ENCODE assay signal across 14 cellular contexts in genomic region chr15:66898656-66899402, GRCh38.
DNase-seq lines count a peak whose midpoint lies in the region; ATAC-seq and TF ChIP-seq lines count a peak whose summit lies in the region.
"Had no signal": no experiment of that assay in that cellular context is flagged by ENCODE, and none has a peak within 500 bp of the region (broad histone marks: within the 10 kb centered on the region; RNA-seq: fewer than 3 reads in every experiment).

No MANE protein-coding gene starts in this region.

- no peak for TF ChIP-seq CTCF in Panc1 (IDR thresholded peaks at IDR 0.05)
- no peak for TF ChIP-seq CTCF in PC-3 (conservative IDR thresholded peaks at IDR 0.05; ENCODE audit: low read depth, low read length)

- peak overlapping the region; percentile 31 for H4K8ac ChIP-seq in trophoblast cell (ENCODE audit: low read depth, low read length)

- POLR2A ChIA-PET in Panc1 (lab: Charles Lee), result no interaction called here
- POLR2A ChIA-PET in PC-3 (lab: Charles Lee; ENCODE audit: unreplicated experiment), result interaction anchor here (0.6 kb wide), 1 partner anchor 38 kb away, joined by 3 read pairs; no protein-coding TSS in a partner anchor

- peaks cover 33% of the 10 kb centered on the region for H3K4me1 ChIP-seq in GM23248 (ENCODE audit: insufficient read depth)
- peaks cover 45% of the 10 kb centered on the region for H3K4me1 ChIP-seq in Panc1 (ENCODE audit: control insufficient read depth, insufficient read depth, low read length)
- peaks cover 11 to 16% of the 10 kb centered on the region in 2 experiments for H3K4me1 ChIP-seq in trophoblast cell (ENCODE audit: control insufficient read depth in 1 of 2, insufficient read depth in 2 of 2, low read length in 2 of 2)
- H3K4me1 ChIP-seq in PC-3 (ENCODE audit: insufficient read depth, low read length), result peaks cover 19% of the 10 kb centered on the region

- peak overlapping the region; percentile 2 for H4K91ac ChIP-seq in trophoblast cell (ENCODE audit: low read depth, low read length)

- no TSS peak for BruUV-seq in Panc1 (replicated peaks; lab: Mats Ljungman, UMichigan)
- BruUV-seq in PC-3 (replicated peaks; lab: Mats Ljungman, UMichigan), result no TSS peak

- H2AK5ac ChIP-seq in trophoblast cell (ENCODE audit: low read length), result no peak overlapping the region

- intact Hi-C loops in Panc1 (cut with micrococcal nuclease; ENCODE audit: unreplicated experiment), result no loop called here
- intact Hi-C loops in PC-3 (cut with micrococcal nuclease), result no loop called here

- H3K9me3 ChIP-seq in GM23248 (ENCODE audit: low read depth) (no peaks in the 10 kb centered on the region), Panc1 (ENCODE audit: control insufficient read depth, insufficient read depth, low read depth, low read length) (no peaks in the 10 kb centered on the region), trophoblast cell (ENCODE audit: insufficient read depth, low read depth, low read length) (no peaks in the 10 kb centered on the region), PC-3 (ENCODE audit: low read length) (no peaks in the 10 kb centered on the region)
- H3K9me3 ChIP-seq: SK-N-SH had no signal

- H2BK5ac ChIP-seq in trophoblast cell (ENCODE audit: low read depth, low read length, poor library complexity), result peak overlapping the region; percentile 9

- H3K79me2 ChIP-seq in GM23248 (ENCODE audit: insufficient read depth) (no peaks in the 10 kb centered on the region), trophoblast cell (ENCODE audit: control insufficient read depth, insufficient read depth, low read length, poor library complexity) (no peaks in the 10 kb centered on the region), PC-3 (ENCODE audit: low read length) (no peaks in the 10 kb centered on the region)

- H2BK120ac ChIP-seq in trophoblast cell (ENCODE audit: insufficient read depth, low read length, poor library complexity), result no peak overlapping the region

- DNase-seq in GM23248 (no peak), Panc1 (ENCODE audit: low read depth, low spot score) (no peak), iPS-NIHi7 (ENCODE audit: extremely low spot score) (peak; percentile 46), trophoblast cell (no peak), PC-3 (no peak)
- DNase-seq: DMS53, GOT3, NCI-H1417 treated with DMSO at 0.1 percent for 48 hours, NCI-H2029 treated with DMSO at 0.1 percent for 48 hours, NCI-H510A treated with DMSO at 0.1 percent for 48 hours, SK-N-SH had no signal

- ATAC-seq in Panc1 (no peak), PC-3 (no peak), GM21619 (IDR thresholded peaks at IDR 0.05; ENCODE audit: unreplicated experiment) (no peak), GM19351 (IDR thresholded peaks at IDR 0.05; ENCODE audit: unreplicated experiment) (no peak)
- ATAC-seq: GM12878 had no signal

- peaks cover 11% of the 10 kb centered on the region; the same call in 1 of the 2 replicates for H3F3A ChIP-seq in GM23248 (ENCODE audit: insufficient read depth)
- H3F3A ChIP-seq in PC-3 (ENCODE audit: low read length, unreplicated experiment), result no peaks in the 10 kb centered on the region

- H3K9me2 ChIP-seq in GM23248 (ENCODE audit: insufficient read depth), result no peaks in the 10 kb centered on the region
- H3K9me2 ChIP-seq in PC-3 (replicated peaks; ENCODE audit: low read length), result no peaks in the 10 kb centered on the region
- H3K9me2 ChIP-seq: SK-N-SH had no signal

- peaks cover 8% of the 10 kb centered on the region for H3K79me1 ChIP-seq in trophoblast cell (ENCODE audit: low read length)

- no peak overlapping the region for H3K4me3 ChIP-seq in GM23248
- H3K4me3 ChIP-seq in Panc1 (ENCODE audit: low read depth in 2 of 2, low read length in 2 of 2), result no peak overlapping the region
- no peak overlapping the region for H3K4me3 ChIP-seq in trophoblast cell (ENCODE audit: low read depth, low read length)
- no peak overlapping the region for H3K4me3 ChIP-seq in PC-3 (ENCODE audit: low read length)
- H3K4me3 ChIP-seq: GM12878 had no signal

- H3K4ac ChIP-seq in trophoblast cell (ENCODE audit: low read depth, low read length), result no peak overlapping the region

- no peak overlapping the region for H3K18ac ChIP-seq in trophoblast cell (ENCODE audit: low read length)

- in situ Hi-C loops in GM23248 (cut with MboI), result no loop called here
- in situ Hi-C loops in Panc1 (cut with HindIII; ENCODE audit: low pct_unique_long_range_greater_than_20kb, low sequenced_read_pairs), result no loop called here

- H3K27me3 ChIP-seq in GM23248 (replicated peaks; ENCODE audit: insufficient read depth) (no peaks in the 10 kb centered on the region), Panc1 (ENCODE audit: control insufficient read depth, insufficient read depth, low read length) (no peaks in the 10 kb centered on the region), trophoblast cell (ENCODE audit: insufficient read depth, low read length) (no peaks in the 10 kb centered on the region), PC-3 (ENCODE audit: low read length) (no peaks in the 10 kb centered on the region)

- H3K36me3 ChIP-seq in GM23248 (ENCODE audit: low read depth), result no peaks in the 10 kb centered on the region
- H3K36me3 ChIP-seq in Panc1 (ENCODE audit: control insufficient read depth, insufficient read depth, low read length), result no peaks in the 10 kb centered on the region
- H3K36me3 ChIP-seq in trophoblast cell (ENCODE audit: control insufficient read depth in 1 of 2, insufficient read depth in 2 of 2, low read length in 2 of 2), result no peaks in the 10 kb centered on the region
- H3K36me3 ChIP-seq in PC-3 (ENCODE audit: low read depth, low read length), result peaks cover 2% of the 10 kb centered on the region; the same call in 1 of the 2 replicates

- no peak overlapping the region for H3K23ac ChIP-seq in trophoblast cell (ENCODE audit: low read length)

- no peak overlapping the region for H3K4me2 ChIP-seq in GM23248 (ENCODE audit: unreplicated experiment)
- no peak overlapping the region for H3K4me2 ChIP-seq in trophoblast cell (ENCODE audit: low read length)
- no peak overlapping the region for H3K4me2 ChIP-seq in PC-3 (ENCODE audit: low read length)
- H3K4me2 ChIP-seq: SK-N-SH had no signal

- H3K9ac ChIP-seq in GM23248 (no peak overlapping the region), trophoblast cell (ENCODE audit: low read length) (no peak overlapping the region), PC-3 (ENCODE audit: low read length) (no peak overlapping the region)
- H3K9ac ChIP-seq: SK-N-SH had no signal

- CTCF ChIA-PET in Panc1 (lab: Charles Lee) (interaction anchor here (0.6 kb wide), 1 partner anchor 258 kb away, joined by 6 read pairs; no protein-coding TSS in a partner anchor), PC-3 (lab: Charles Lee) (no interaction called here)

- 95 to 97% methylated on average over 5 of the region's 5 CpGs for WGBS in GM23248 (ENCODE audit: low coverage in 1 of 2, low lambda C conversion rate in 2 of 2, missing lambda C conversion rate in 2 of 2), 2 experiments
- WGBS in trophoblast cell (ENCODE audit: extremely low coverage, insufficient coverage, insufficient read length), result 100% methylated on average over 1 of the region's 5 CpGs

- H3K27ac ChIP-seq in GM23248 (peak overlapping the region; percentile 67; the same call in 1 of the 2 replicates), Panc1 (ENCODE audit: low read length) (peak overlapping the region; percentile 88), trophoblast cell (ENCODE audit: low read depth, low read length) (no peak overlapping the region), PC-3 (ENCODE audit: low read length) (no peak overlapping the region)

- peak overlapping the region; percentile 0 for H2BK12ac ChIP-seq in trophoblast cell (ENCODE audit: low read length)

- no peak overlapping the region for H2AFZ ChIP-seq in GM23248
- H2AFZ ChIP-seq in trophoblast cell (ENCODE audit: insufficient read depth, low read length, poor library complexity), result no peak overlapping the region
- H2AFZ ChIP-seq in PC-3 (ENCODE audit: low read length), result no peak overlapping the region

- H4K20me1 ChIP-seq in GM23248 (ENCODE audit: insufficient read depth) (no peaks in the 10 kb centered on the region), PC-3 (ENCODE audit: low read length) (no peaks in the 10 kb centered on the region)

- H3K14ac ChIP-seq in trophoblast cell (ENCODE audit: low read length), result peak overlapping the region; percentile 22

- no peak overlapping the region for H4K12ac ChIP-seq in trophoblast cell (ENCODE audit: low read depth, low read length)

Comparison
In these comparisons a context has a peak if more than half of its experiments do, and no peak if none do; other contexts are left out.
1. H3K27ac ChIP-seq: peak in GM23248 (single experiment) and Panc1 (single experiment); none in trophoblast cell (single experiment) and PC-3 (single experiment).